Comparison of ENCODE assay signal across 30 cellular contexts in the genomic region with DNA sequence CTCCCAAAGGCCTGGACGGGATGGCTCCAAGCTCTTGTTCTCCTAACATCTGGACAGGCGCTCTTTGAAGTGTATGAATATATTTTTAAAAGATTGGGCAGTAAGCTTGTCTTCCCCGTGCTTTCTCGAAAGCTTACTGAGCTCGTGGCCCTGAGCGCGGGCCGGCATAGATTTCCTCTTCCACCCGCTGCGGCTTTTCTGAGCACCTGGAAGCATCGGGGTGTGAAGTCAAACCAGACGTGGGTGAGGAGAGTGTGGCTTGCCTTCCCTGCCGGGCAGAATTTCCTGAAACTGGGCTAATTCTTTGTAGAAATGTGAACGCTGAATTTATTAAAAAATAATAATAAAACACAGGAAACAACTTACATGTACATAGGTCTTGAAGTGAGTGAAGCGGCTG. TPM values are rescaled to one million over a fixed set of nuclear protein-coding genes. Genes with fewer than 3 reads are reported as not detected.
"Had no signal": no experiment of that assay in that cellular context is flagged by ENCODE, and none has a peak within 500 bp of the region (broad histone marks: within the 10 kb centered on the region; RNA-seq: fewer than 3 reads in every experiment).

No MANE protein-coding gene starts in this region.

- H3K27me3 ChIP-seq: ascending aorta, cardiac muscle cell had no signal

- H3K4me2 ChIP-seq: KMS-11, PC-9 had no signal

- H2AFZ ChIP-seq: PC-9 had no signal

- H3K9ac ChIP-seq: KMS-11 had no signal

- H3K27ac ChIP-seq: ascending aorta, cardiac muscle cell, KMS-11, PC-9, VCaP had no signal

- DNase-seq: activated CD4-positive, alpha-beta T cell treated with anti-CD3 and anti-CD28 coated beads for 36 hours; activated CD4-positive, alpha-beta T cell treated with anti-CD3 and anti-CD28 coated beads, Interleukin-2, amount 10 ng/mL, durations not matched to agents 7 days and 5 days; activated CD4-positive, alpha-beta T cell treated with anti-CD3 and anti-CD28 coated beads, Interleukin-2, amount 50 U/mL, for 48 hours; activated CD8-positive, alpha-beta T cell treated with anti-CD3 and anti-CD28 coated beads, Interleukin-2, amount 10 ng/mL, durations not matched to agents 7 days and 5 days; activated gamma-delta T cell; activated naive CD4-positive, alpha-beta T cell treated with Interleukin-2 at 50 U/mL for 16 hours; activated naive CD8-positive, alpha-beta T cell treated with anti-CD3 and anti-CD28 coated beads, Interleukin-2, amount 10 ng/mL, durations not matched to agents 7 days and 5 days; activated T-cell treated with anti-CD3 and anti-CD28 coated beads, Interleukin-2, amount 50 U/mL, for 24 hours; amygdala; NCI-H1092 treated with DMSO at 0.1 percent for 48 hours; NCI-H1417; NCI-H146; NCI-H187; NCI-H2029 treated with DMSO at 0.1 percent for 48 hours; NCI-H2107; NCI-H2171; NCI-H510A; NCI-H526; NCI-H748 treated with DMSO at 0.1 percent for 48 hours; NK-92 treated with Interleukin-12 subunit alpha and Interleukin-12 subunit beta, amount 100 ng/mL, for 24 hours; PC-9; Right ventricle myocardium superior had no signal

- H3K4me3 ChIP-seq: ascending aorta, cardiac muscle cell, PC-9 had no signal

- H3K9me3 Mint-ChIP-seq: activated CD4-positive, alpha-beta T cell treated with anti-CD3 and anti-CD28 coated beads, Interleukin-2, amount 10 ng/mL, durations not matched to agents 7 days and 5 days; activated naive CD4-positive, alpha-beta T cell treated with anti-CD3 and anti-CD28 coated beads, Interleukin-2, amount 50 U/mL, for 24 hours; activated naive CD8-positive, alpha-beta T cell treated with anti-CD3 and anti-CD28 coated beads, Interleukin-2, amount 10 ng/mL, durations not matched to agents 7 days and 5 days; activated T-cell treated with anti-CD3 and anti-CD28 coated beads, Interleukin-2, amount 50 U/mL, for 24 hours; activated T-helper 2 cell treated with anti-CD3 and anti-CD28 coated beads, Interferon-gamma antibody, Interleukin-2, Interleukin-4, amounts not matched to agents 10 μg/mL and 5 μg/mL and 100 μg/mL, durations not matched to agents 14 hours and 24 hours and 36 hours; central memory CD8-positive, alpha-beta T cell; T-helper 1 cell treated with Interleukin-12 subunit alpha and Interleukin-12 subunit beta and Interleukin-4 antibody, amounts not matched to agents 30 μg/mL and 1 μg/mL, for 36 hours had no signal

- H3K27ac Mint-ChIP-seq: activated CD4-positive, alpha-beta T cell treated with anti-CD3 and anti-CD28 coated beads for 36 hours; activated CD4-positive, alpha-beta T cell treated with anti-CD3 and anti-CD28 coated beads, Interleukin-2, amount 10 ng/mL, durations not matched to agents 7 days and 5 days; activated CD8-positive, alpha-beta T cell treated with anti-CD3 and anti-CD28 coated beads, Interleukin-2, amount 10 ng/mL, durations not matched to agents 7 days and 5 days; activated naive CD4-positive, alpha-beta T cell treated with anti-CD3 and anti-CD28 coated beads, Interleukin-2, amount 50 U/mL, for 24 hours; activated naive CD8-positive, alpha-beta T cell treated with anti-CD3 and anti-CD28 coated beads, Interleukin-2, amount 10 ng/mL, durations not matched to agents 7 days and 5 days; activated T-cell treated with anti-CD3 and anti-CD28 coated beads, Interleukin-2, amount 50 U/mL, for 24 hours; activated T-helper 2 cell treated with anti-CD3 and anti-CD28 coated beads, Interferon-gamma antibody, Interleukin-2, Interleukin-4, amounts not matched to agents 10 μg/mL and 5 μg/mL and 100 μg/mL, durations not matched to agents 14 hours and 24 hours and 36 hours; T-helper 1 cell treated with Interleukin-12 subunit alpha and Interleukin-12 subunit beta and Interleukin-4 antibody, amounts not matched to agents 30 μg/mL and 1 μg/mL, for 36 hours had no signal

- H3K4me1 ChIP-seq: ascending aorta had no signal

- ATAC-seq: activated CD4-positive, alpha-beta T cell treated with anti-CD3 and anti-CD28 coated beads for 36 hours; activated CD8-positive, alpha-beta T cell treated with anti-CD3 and anti-CD28 coated beads, Interleukin-2, amount 10 ng/mL, durations not matched to agents 7 days and 5 days had no signal

- H3K36me3 ChIP-seq: ascending aorta, cardiac muscle cell had no signal

- H3K4me3 Mint-ChIP-seq: activated CD4-positive, alpha-beta T cell treated with anti-CD3 and anti-CD28 coated beads for 36 hours; activated CD4-positive, alpha-beta T cell treated with anti-CD3 and anti-CD28 coated beads, Interleukin-2, amount 10 ng/mL, durations not matched to agents 7 days and 5 days; activated CD8-positive, alpha-beta T cell treated with anti-CD3 and anti-CD28 coated beads, Interleukin-2, amount 10 ng/mL, durations not matched to agents 7 days and 5 days; activated naive CD4-positive, alpha-beta T cell treated with anti-CD3 and anti-CD28 coated beads, Interleukin-2, amount 50 U/mL, for 24 hours; activated naive CD8-positive, alpha-beta T cell treated with anti-CD3 and anti-CD28 coated beads, Interleukin-2, amount 10 ng/mL, durations not matched to agents 7 days and 5 days; activated T-cell treated with anti-CD3 and anti-CD28 coated beads, Interleukin-2, amount 50 U/mL, for 24 hours; central memory CD8-positive, alpha-beta T cell; T-helper 1 cell treated with Interleukin-12 subunit alpha and Interleukin-12 subunit beta and Interleukin-4 antibody, amounts not matched to agents 30 μg/mL and 1 μg/mL, for 36 hours had no signal

- H3K4me1 Mint-ChIP-seq: activated CD4-positive, alpha-beta T cell treated with anti-CD3 and anti-CD28 coated beads for 36 hours; activated CD4-positive, alpha-beta T cell treated with anti-CD3 and anti-CD28 coated beads, Interleukin-2, amount 10 ng/mL, durations not matched to agents 7 days and 5 days; activated naive CD4-positive, alpha-beta T cell treated with anti-CD3 and anti-CD28 coated beads, Interleukin-2, amount 50 U/mL, for 24 hours; activated naive CD8-positive, alpha-beta T cell treated with anti-CD3 and anti-CD28 coated beads, Interleukin-2, amount 10 ng/mL, durations not matched to agents 7 days and 5 days; central memory CD8-positive, alpha-beta T cell had no signal

- H3K27me3 Mint-ChIP-seq: activated CD4-positive, alpha-beta T cell treated with anti-CD3 and anti-CD28 coated beads for 36 hours; activated CD4-positive, alpha-beta T cell treated with anti-CD3 and anti-CD28 coated beads, Interleukin-2, amount 10 ng/mL, durations not matched to agents 7 days and 5 days; activated naive CD4-positive, alpha-beta T cell treated with anti-CD3 and anti-CD28 coated beads, Interleukin-2, amount 50 U/mL, for 24 hours; activated naive CD8-positive, alpha-beta T cell treated with anti-CD3 and anti-CD28 coated beads, Interleukin-2, amount 10 ng/mL, durations not matched to agents 7 days and 5 days; activated T-cell treated with anti-CD3 and anti-CD28 coated beads, Interleukin-2, amount 50 U/mL, for 24 hours; central memory CD8-positive, alpha-beta T cell had no signal

- H3K9me3 ChIP-seq: ascending aorta had no signal

RNA-seq across cellular contexts. Expression of a gene that starts 25.9 kb away (rescaled TPM):
- total RNA-seq: cardiac muscle cell had no signal
